In genomic region chr5:56481998-56482698, GRCh38 we compare ENCODE assay signal across 1 cellular context.
TF ChIP-seq lines count a peak whose summit lies in the region.

No MANE protein-coding gene starts in this region.

TF ChIP-seq in GM23338, 12 proteins besides CTCF, POLR2A, EP300 and RAD21 (continued from another document):
- TF ChIP-seq NANOG (IDR thresholded peaks at IDR 0.05; ENCODE audit: borderline replicate concordance), result no peak
